In genomic region chr11:129894281-129895125, GRCh38 we compare ENCODE assay signal across 1 cellular context.
TF ChIP-seq lines count a peak whose summit lies in the region.

No MANE protein-coding gene starts in this region.

TF ChIP-seq in GM12878, 131 proteins besides CTCF, POLR2A, EP300 and RAD21 (continued from another document):
- TF ChIP-seq, protein P1, sequence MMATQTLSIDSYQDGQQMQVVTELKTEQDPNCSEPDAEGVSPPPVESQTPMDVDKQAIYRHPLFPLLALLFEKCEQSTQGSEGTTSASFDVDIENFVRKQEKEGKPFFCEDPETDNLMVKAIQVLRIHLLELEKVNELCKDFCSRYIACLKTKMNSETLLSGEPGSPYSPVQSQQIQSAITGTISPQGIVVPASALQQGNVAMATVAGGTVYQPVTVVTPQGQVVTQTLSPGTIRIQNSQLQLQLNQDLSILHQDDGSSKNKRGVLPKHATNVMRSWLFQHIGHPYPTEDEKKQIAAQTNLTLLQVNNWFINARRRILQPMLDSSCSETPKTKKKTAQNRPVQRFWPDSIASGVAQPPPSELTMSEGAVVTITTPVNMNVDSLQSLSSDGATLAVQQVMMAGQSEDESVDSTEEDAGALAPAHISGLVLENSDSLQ (IDR thresholded peaks at IDR 0.05), result no peak
- peak; percentile 52; the same call in 1 of the 2 replicates for TF ChIP-seq RAD51 (IDR thresholded peaks at IDR 0.05)
